Comparison of ENCODE assay signal across 9 cellular contexts in the genomic region with DNA sequence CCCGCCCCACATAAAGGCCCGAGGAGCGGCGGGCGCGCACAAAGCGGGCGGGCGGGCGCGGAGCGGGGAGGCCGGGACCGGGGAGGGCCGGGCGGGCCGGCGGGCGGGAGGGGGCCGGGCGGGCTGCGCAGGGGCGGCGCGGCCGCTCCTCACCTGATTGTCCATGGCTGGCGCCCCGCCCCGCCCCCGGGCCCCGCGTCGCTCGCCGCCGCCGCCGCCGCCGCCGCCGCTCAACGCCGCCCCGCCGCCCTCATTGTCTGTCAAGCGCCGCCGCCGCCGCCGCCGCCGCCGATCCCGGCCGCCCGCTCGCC. TPM values are rescaled to one million over a fixed set of nuclear protein-coding genes. Genes with fewer than 3 reads are reported as not detected.
DNase-seq lines count a peak whose midpoint lies in the region; ATAC-seq and TF ChIP-seq lines count a peak whose summit lies in the region.
"Had no signal": no experiment of that assay in that cellular context is flagged by ENCODE, and none has a peak within 500 bp of the region (broad histone marks: within the 10 kb centered on the region; RNA-seq: fewer than 3 reads in every experiment).

No MANE protein-coding gene starts in this region.

- WGBS in right cardiac atrium: under 1% methylated on average over 57 of the region's 59 CpGs
- WGBS in stomach, 5 donors: 0 to 3% (median 1%) methylated on average over 4 to 52 of the region's 59 CpGs

- ATAC-seq in GM21786 (IDR thresholded peaks at IDR 0.05; ENCODE audit: unreplicated experiment): peak; percentile 34
- ATAC-seq in right cardiac atrium: no peak

- H3K36me3 ChIP-seq in BLaER1: peaks cover 36% of the 10 kb centered on the region
- no peaks in the 10 kb centered on the region for H3K36me3 ChIP-seq in stomach

- peak overlapping the region; percentile 97 for H3K4me3 ChIP-seq in BLaER1
- H3K4me3 ChIP-seq in right cardiac atrium (ENCODE audit: low read length): peak overlapping the region; percentile 99
- H3K4me3 ChIP-seq in stomach: peak overlapping the region; percentile 83 to 97 (median 92)

- no peaks in the 10 kb centered on the region for H3K27me3 ChIP-seq in BLaER1
- no peaks in the 10 kb centered on the region for H3K27me3 ChIP-seq in right cardiac atrium (ENCODE audit: control insufficient read depth, insufficient read depth)
- H3K27me3 ChIP-seq in stomach: no peaks in the 10 kb centered on the region

- TF ChIP-seq EP300 in stomach (IDR thresholded peaks at IDR 0.05): no peak

- peaks cover 48% of the 10 kb centered on the region for H4K20me1 ChIP-seq in BLaER1

- H3K9ac ChIP-seq in BLaER1: peak overlapping the region; percentile 94

- TF ChIP-seq POLR2A in stomach (IDR thresholded peaks at IDR 0.05): no peak

- no peak for TF ChIP-seq CTCF in stomach (IDR thresholded peaks at IDR 0.05)

- intact Hi-C loops in right cardiac atrium (cut with DNase I) (loop anchor here in 1 of 4 donors (5.0 kb wide), 1 partner anchor 57 kb away; no protein-coding TSS in a partner anchor), stomach (cut with DNase I; ENCODE audit: low total_unique reads) (no loop called here)

- H3K4me1 ChIP-seq in BLaER1 (peaks cover 45% of the 10 kb centered on the region), right cardiac atrium (ENCODE audit: control insufficient read depth, insufficient read depth, low read length) (peaks cover 41% of the 10 kb centered on the region), stomach (peaks cover 43 to 50% (median 49%) of the 10 kb centered on the region in 4 donors)

- H3K9me3 ChIP-seq in BLaER1 (peaks cover 23% of the 10 kb centered on the region), right cardiac atrium (ENCODE audit: control insufficient read depth, low read length) (no peaks in the 10 kb centered on the region), stomach (no peaks in the 10 kb centered on the region)

- DNase-seq in right cardiac atrium (peak in 1 of 3 donors; percentile 41), stomach (no peak), KG1 (lab: John Stamatoyannopoulos, UW) (no peak), NCI-H1105 treated with DMSO at 0.1 percent for 48 hours (lab: John Stamatoyannopoulos, UW) (no peak), NCI-H2081 treated with DMSO at 0.1 percent for 48 hours (lab: John Stamatoyannopoulos, UW) (no peak)

- H3K27ac ChIP-seq in BLaER1 (peak overlapping the region; percentile 93), right cardiac atrium (ENCODE audit: low read length) (peak overlapping the region; percentile 84), stomach (peak overlapping the region; percentile 76 to 94 (median 91))

- peak overlapping the region; percentile 96 for H3K4me2 ChIP-seq in BLaER1

TF ChIP-seq in PFSK-1, 5 proteins besides CTCF, POLR2A, EP300 and RAD21:
- 0 out of 2 replicates have a peak, but pooled peaks have one; percentile 1 for TF ChIP-seq TAF1 (IDR thresholded peaks at IDR 0.05; ENCODE audit: borderline replicate concordance, insufficient read depth, low read length)
- TF ChIP-seq, protein P1, sequence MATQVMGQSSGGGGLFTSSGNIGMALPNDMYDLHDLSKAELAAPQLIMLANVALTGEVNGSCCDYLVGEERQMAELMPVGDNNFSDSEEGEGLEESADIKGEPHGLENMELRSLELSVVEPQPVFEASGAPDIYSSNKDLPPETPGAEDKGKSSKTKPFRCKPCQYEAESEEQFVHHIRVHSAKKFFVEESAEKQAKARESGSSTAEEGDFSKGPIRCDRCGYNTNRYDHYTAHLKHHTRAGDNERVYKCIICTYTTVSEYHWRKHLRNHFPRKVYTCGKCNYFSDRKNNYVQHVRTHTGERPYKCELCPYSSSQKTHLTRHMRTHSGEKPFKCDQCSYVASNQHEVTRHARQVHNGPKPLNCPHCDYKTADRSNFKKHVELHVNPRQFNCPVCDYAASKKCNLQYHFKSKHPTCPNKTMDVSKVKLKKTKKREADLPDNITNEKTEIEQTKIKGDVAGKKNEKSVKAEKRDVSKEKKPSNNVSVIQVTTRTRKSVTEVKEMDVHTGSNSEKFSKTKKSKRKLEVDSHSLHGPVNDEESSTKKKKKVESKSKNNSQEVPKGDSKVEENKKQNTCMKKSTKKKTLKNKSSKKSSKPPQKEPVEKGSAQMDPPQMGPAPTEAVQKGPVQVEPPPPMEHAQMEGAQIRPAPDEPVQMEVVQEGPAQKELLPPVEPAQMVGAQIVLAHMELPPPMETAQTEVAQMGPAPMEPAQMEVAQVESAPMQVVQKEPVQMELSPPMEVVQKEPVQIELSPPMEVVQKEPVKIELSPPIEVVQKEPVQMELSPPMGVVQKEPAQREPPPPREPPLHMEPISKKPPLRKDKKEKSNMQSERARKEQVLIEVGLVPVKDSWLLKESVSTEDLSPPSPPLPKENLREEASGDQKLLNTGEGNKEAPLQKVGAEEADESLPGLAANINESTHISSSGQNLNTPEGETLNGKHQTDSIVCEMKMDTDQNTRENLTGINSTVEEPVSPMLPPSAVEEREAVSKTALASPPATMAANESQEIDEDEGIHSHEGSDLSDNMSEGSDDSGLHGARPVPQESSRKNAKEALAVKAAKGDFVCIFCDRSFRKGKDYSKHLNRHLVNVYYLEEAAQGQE (IDR thresholded peaks at IDR 0.05; ENCODE audit: insufficient read depth in 1 of 2, low read depth in 2 of 2, low read length in 2 of 2): no peak

RNA-seq across cellular contexts. Expression of a gene that starts 0.2 kb away (rescaled TPM):
- polyA plus RNA-seq in PFSK-1 (2012; ENCODE audit: insufficient read length, low read depth): 68.6 TPM
- total RNA-seq in right cardiac atrium (10 to 100 TPM; 62.5 to 67.3 (median 65.5) TPM), stomach (10 to 100 TPM in 3 of 5 donors, 1 to 10 TPM in 2; 3.1 to 30.4 (median 16.7) TPM)
- polyA plus RNA-seq in right cardiac atrium (34.8 TPM), stomach (10 to 100 TPM; 21.2 to 33.8 (median 27.4) TPM)

RNA-seq across cellular contexts. Expression of a gene that starts 53.8 kb away (rescaled TPM):
- polyA plus RNA-seq in PFSK-1 (2012; ENCODE audit: insufficient read length, low read depth): not detected
- not detected for total RNA-seq in right cardiac atrium
- polyA plus RNA-seq in right cardiac atrium: not detected
- total RNA-seq in stomach: 1 to 10 TPM in 1 of 5 donors, not detected in 4; 3.5 TPM
- under 1 TPM in 1 of 3 donors, not detected in 2; 0.08 TPM for polyA plus RNA-seq in stomach
- total RNA-seq: neural crest cell had no signal
